ENCODE assay signal across 22 cellular contexts in genomic region chr20:19821605-19822004, GRCh38.
DNase-seq lines count a peak whose midpoint lies in the region; ATAC-seq, FAIRE-seq and TF ChIP-seq lines count a peak whose summit lies in the region.
"Had no signal": no experiment of that assay in that cellular context is flagged by ENCODE, and none has a peak within 500 bp of the region (broad histone marks: within the 10 kb centered on the region; RNA-seq: fewer than 3 reads in every experiment).

No MANE protein-coding gene starts in this region.

- CTCF ChIA-PET in mammary epithelial cell (lab: Charles Lee; ENCODE audit: low non-redundant PET) = no interaction called here

- peak overlapping the region; percentile 9 for H2AFZ ChIP-seq in mammary epithelial cell (ENCODE audit: low read depth, low read length)

- no peaks in the 10 kb centered on the region for H4K20me1 ChIP-seq in mammary epithelial cell (ENCODE audit: insufficient read depth, low read length)

- TF ChIP-seq CTCF in GM10266 (IDR thresholded peaks at IDR 0.05; ENCODE audit: control insufficient read depth, insufficient read depth, low read depth, missing control alignments) (no peak), mammary epithelial cell (conservative IDR thresholded peaks at IDR 0.05 in 1 of 2, IDR thresholded peaks at IDR 0.05 in 1 of 2; ENCODE audit: extremely low read depth in 1 of 2, insufficient read depth in 1 of 2, low read depth in 1 of 2, low read length in 2 of 2) (no peak), upper lobe of right lung (IDR thresholded peaks at IDR 0.05) (no peak), endothelial cell (IDR thresholded peaks at IDR 0.05; ENCODE audit: unreplicated experiment) (no peak)

- no peak for FAIRE-seq in GM19239 (lab: Jason Lieb, UNC)
- FAIRE-seq: GM12891 had no signal

- H3K4me1 ChIP-seq in mammary epithelial cell (ENCODE audit: insufficient read depth, low read length) (peaks cover 20% of the 10 kb centered on the region), upper lobe of right lung (no peaks in the 10 kb centered on the region)
- H3K4me1 ChIP-seq: HAP-1 had no signal

- intact Hi-C loops in mammary epithelial cell (cut with micrococcal nuclease) = no loop called here
- intact Hi-C loops in upper lobe of right lung (cut with DNase I) = no loop called here

- H3K4me3 ChIP-seq in mammary epithelial cell (replicated peaks in 1 of 3; ENCODE audit: insufficient read depth in 1 of 3, low read depth in 2 of 3, low read length in 3 of 3) (no peak overlapping the region), upper lobe of right lung (no peak overlapping the region)
- H3K4me3 ChIP-seq: HAP-1 had no signal

- dilution Hi-C loops in mammary epithelial cell (cut with HindIII; ENCODE audit: low sequenced_read_pairs) = no loop called here

- peaks cover 2% of the 10 kb centered on the region for H3K27me3 Mint-ChIP-seq in endothelial cell (ENCODE audit: unreplicated experiment)
- H3K27me3 Mint-ChIP-seq: IgD-negative memory B cell had no signal

- H3K4me1 Mint-ChIP-seq in endothelial cell (ENCODE audit: unreplicated experiment) = peaks cover 20% of the 10 kb centered on the region

- peak; percentile 19 for DNase-seq in GM10266 (ENCODE audit: extremely low spot score)
- DNase-seq in mammary epithelial cell = no peak
- DNase-seq in upper lobe of right lung = no peak
- no peak for DNase-seq in GM19239 (ENCODE audit: insufficient read length, low spot score)
- no peak for DNase-seq in endothelial cell (ENCODE audit: low spot score)
- DNase-seq: Caco-2; CD4-positive, alpha-beta T cell; DMS153; GDM1; Kasumi-1; NCI-H1105 treated with DMSO at 0.1 percent for 48 hours; NCI-H1694; NCI-H2081 treated with DMSO at 0.1 percent for 48 hours; OCI-M1; SHP77; SK-N-SH had no signal

- H3K27me3 ChIP-seq in mammary epithelial cell (ENCODE audit: insufficient read depth, low read length) (no peaks in the 10 kb centered on the region), upper lobe of right lung (no peaks in the 10 kb centered on the region)

- no TSS peak for BruUV-seq in mammary epithelial cell (replicated peaks; lab: Mats Ljungman, UMichigan)

- no peak overlapping the region for H3K4me3 Mint-ChIP-seq in endothelial cell (ENCODE audit: unreplicated experiment)
- H3K4me3 Mint-ChIP-seq: CD4-positive, alpha-beta T cell; IgD-negative memory B cell had no signal

- H3K79me2 ChIP-seq in mammary epithelial cell (ENCODE audit: insufficient read depth, low read length) = no peaks in the 10 kb centered on the region

- ATAC-seq in HG03025 (IDR thresholded peaks at IDR 0.05; ENCODE audit: low FRiP score, unreplicated experiment) (peak; percentile 66), upper lobe of right lung (no peak), HG02852 (IDR thresholded peaks at IDR 0.05; ENCODE audit: unreplicated experiment) (no peak)

- in situ Hi-C loops in mammary epithelial cell (cut with MboI; ENCODE audit: low sequenced_read_pairs in 2 of 2) = no loop called here

- no peak overlapping the region for H3K4me2 ChIP-seq in mammary epithelial cell (ENCODE audit: insufficient read depth, low read depth, low read length)
- H3K4me2 ChIP-seq: SK-N-SH had no signal

- H3K36me3 ChIP-seq in mammary epithelial cell (ENCODE audit: insufficient read depth, low read length) = no peaks in the 10 kb centered on the region
- no peaks in the 10 kb centered on the region for H3K36me3 ChIP-seq in upper lobe of right lung
- H3K36me3 ChIP-seq: HAP-1 had no signal

- no peak overlapping the region for H3K27ac Mint-ChIP-seq in endothelial cell (ENCODE audit: unreplicated experiment)
- H3K27ac Mint-ChIP-seq: CD4-positive, alpha-beta T cell had no signal

- 82% methylated on average over 3 of the region's 3 CpGs for WGBS in mammary epithelial cell (ENCODE audit: low coverage, missing lambda C conversion rate)

- peaks cover 24% of the 10 kb centered on the region for H3K36me3 Mint-ChIP-seq in endothelial cell (ENCODE audit: low read depth, unreplicated experiment)
- H3K36me3 Mint-ChIP-seq: IgD-negative memory B cell had no signal

- no peak overlapping the region for H3K9ac ChIP-seq in mammary epithelial cell (ENCODE audit: insufficient read depth, low read length)
- H3K9ac ChIP-seq: SK-N-SH had no signal

- H3K27ac ChIP-seq in mammary epithelial cell (ENCODE audit: insufficient read depth, low read depth, low read length) (no peak overlapping the region), upper lobe of right lung (peak overlapping the region; percentile 6)
- H3K27ac ChIP-seq: HL-60 had no signal

- peaks cover 5% of the 10 kb centered on the region for H3K9me3 ChIP-seq in mammary epithelial cell (replicated peaks; ENCODE audit: insufficient read depth, low read length)
- no peaks in the 10 kb centered on the region for H3K9me3 ChIP-seq in upper lobe of right lung
- H3K9me3 ChIP-seq: Caco-2, HAP-1, SK-N-SH had no signal

- H3K9me3 Mint-ChIP-seq in endothelial cell (ENCODE audit: unreplicated experiment) = no peaks in the 10 kb centered on the region
